In the genomic region with DNA sequence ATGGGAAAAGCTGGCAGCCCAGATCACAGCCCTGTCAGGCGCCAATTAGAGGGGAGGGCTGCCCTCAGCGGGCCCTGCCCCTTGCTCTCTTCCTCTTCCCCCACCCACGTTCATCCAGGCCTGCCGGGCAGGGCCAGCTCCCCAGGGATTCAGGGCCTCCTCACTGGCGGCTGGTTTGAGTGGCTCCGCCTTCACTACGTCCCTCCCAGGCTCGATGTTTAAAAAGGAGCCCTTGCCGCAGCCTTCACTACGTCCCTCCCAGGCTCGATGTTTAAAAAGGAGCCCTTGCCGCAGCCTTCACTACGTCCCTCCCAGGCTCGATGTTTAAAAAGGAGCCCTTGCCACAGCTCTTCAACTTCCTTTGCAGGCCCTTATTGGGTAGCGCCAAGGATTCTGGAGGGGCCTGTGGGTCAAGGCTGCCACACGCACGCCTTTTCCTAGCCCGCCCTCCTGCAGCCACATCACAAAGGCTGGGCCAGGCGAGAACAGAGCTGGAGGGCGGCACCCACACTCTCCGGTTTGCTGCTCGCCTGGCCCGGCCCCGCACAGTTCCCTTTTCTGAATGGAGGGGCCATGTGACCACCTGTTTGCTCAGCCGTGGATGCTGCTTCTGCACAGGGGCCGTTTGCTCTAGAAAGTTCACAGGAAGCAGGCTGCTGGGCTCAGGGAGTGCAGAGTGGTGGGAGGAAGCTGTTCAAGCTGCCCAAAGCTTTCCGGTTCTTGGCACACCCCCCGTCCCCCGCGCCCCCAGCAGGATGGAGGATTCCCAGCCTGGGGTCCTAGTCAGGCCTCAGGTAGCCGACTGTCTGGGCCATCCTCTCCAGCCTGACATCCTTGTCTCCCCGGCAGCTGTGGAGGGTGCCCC, we compare ENCODE assay signal across 8 cellular contexts. TPM values are rescaled to one million over a fixed set of nuclear protein-coding genes. Genes with fewer than 3 reads are reported as not detected.
A peak's percentile ranks its signal among the peaks of the same experiment; 100 is the strongest.
DNase-seq lines count a peak whose midpoint lies in the region; ATAC-seq and TF ChIP-seq lines count a peak whose summit lies in the region.

No MANE protein-coding gene starts in this region.

- peaks cover 0 to 33% (median 26%) of the 10 kb centered on the region in 4 donors for H3K4me1 ChIP-seq in tibial artery

- no peaks in the 10 kb centered on the region for H3K9me3 ChIP-seq in tibial artery

- peak overlapping the region; percentile 86 to 98 for H3K27ac ChIP-seq in tibial artery

- TF ChIP-seq CTCF in fibroblast of the aortic adventitia (IDR thresholded peaks at IDR 0.05; ENCODE audit: insufficient read depth, low read length) (no peak), neural crest cell (conservative IDR thresholded peaks at IDR 0.05) (no peak), tibial artery (IDR thresholded peaks at IDR 0.05) (no peak)

- H3K4me3 ChIP-seq in fibroblast of the aortic adventitia (ENCODE audit: low read depth, low read length) = peak overlapping the region; percentile 42
- H3K4me3 ChIP-seq in tibial artery = peak overlapping the region; percentile 34 to 51

- H3K36me3 Mint-ChIP-seq in activated T-cell treated with anti-CD3 and anti-CD28 coated beads, Interleukin-2, amount 50 U/mL, for 72 hours (ENCODE audit: insufficient read depth in 2 of 2) = peaks cover 7 to 11% of the 10 kb centered on the region in 2 donors
- peaks cover 5% of the 10 kb centered on the region for H3K36me3 Mint-ChIP-seq in neural crest cell (ENCODE audit: low read depth)

- peaks cover 6 to 19% (median 17%) of the 10 kb centered on the region in 3 donors for H3K36me3 ChIP-seq in tibial artery

- peak; percentile 95 to 97 for DNase-seq in AML-193 (lab: John Stamatoyannopoulos, UW)
- peak; percentile 96 for DNase-seq in NOMO-1 treated with dmso at 0.1 percent for 144 hours (lab: John Stamatoyannopoulos, UW; ENCODE audit: unreplicated experiment)
- DNase-seq in activated T-cell treated with anti-CD3 and anti-CD28 coated beads, Interleukin-2, amount 50 U/mL, for 72 hours = peak; percentile 63 to 76
- DNase-seq in fibroblast of the aortic adventitia (ENCODE audit: low read depth) = peak; percentile 77
- DNase-seq in neural crest cell (ENCODE audit: low read depth, low spot score) = peak; percentile 45
- DNase-seq in tibial artery = peak; percentile 82 to 92

- H3K4me3 Mint-ChIP-seq in activated T-cell treated with anti-CD3 and anti-CD28 coated beads, Interleukin-2, amount 50 U/mL, for 72 hours = peak overlapping the region; percentile 75 to 86
- H3K4me3 Mint-ChIP-seq in neural crest cell = peak overlapping the region; percentile 76

- H3K9me3 Mint-ChIP-seq in activated T-cell treated with anti-CD3 and anti-CD28 coated beads, Interleukin-2, amount 50 U/mL, for 72 hours = no peaks in the 10 kb centered on the region
- H3K9me3 Mint-ChIP-seq in neural crest cell = no peaks in the 10 kb centered on the region

- ATAC-seq in GM19035 (IDR thresholded peaks at IDR 0.05; ENCODE audit: unreplicated experiment) (peak; percentile 66), HG03175 (IDR thresholded peaks at IDR 0.05; ENCODE audit: unreplicated experiment) (peak; percentile 84)
- peak; percentile 75 to 83 for ATAC-seq in activated T-cell treated with anti-CD3 and anti-CD28 coated beads, Interleukin-2, amount 50 U/mL, for 72 hours (replicated peaks in 1 of 2)

- H3K4me1 Mint-ChIP-seq in activated T-cell treated with anti-CD3 and anti-CD28 coated beads, Interleukin-2, amount 50 U/mL, for 72 hours (ENCODE audit: low read depth) = peaks cover 27% of the 10 kb centered on the region
- H3K4me1 Mint-ChIP-seq in neural crest cell = peaks cover 17% of the 10 kb centered on the region

- H3K27ac Mint-ChIP-seq in activated T-cell treated with anti-CD3 and anti-CD28 coated beads, Interleukin-2, amount 50 U/mL, for 72 hours = peak overlapping the region; percentile 43
- peak overlapping the region; percentile 57 for H3K27ac Mint-ChIP-seq in neural crest cell (ENCODE audit: unreplicated experiment)

- no peaks in the 10 kb centered on the region for H3K27me3 Mint-ChIP-seq in activated T-cell treated with anti-CD3 and anti-CD28 coated beads, Interleukin-2, amount 50 U/mL, for 72 hours (ENCODE audit: low read depth)
- H3K27me3 Mint-ChIP-seq in neural crest cell (ENCODE audit: low read depth) = no peaks in the 10 kb centered on the region

- intact Hi-C loops in tibial artery (cut with DNase I; ENCODE audit: low total_unique reads) = no loop called here

- H3K27me3 ChIP-seq in tibial artery = no peaks in the 10 kb centered on the region

RNA-seq across cellular contexts. Expression of gene SLC17A9, which starts 1.6 kb away (rescaled TPM):
- total RNA-seq in activated T-cell treated with anti-CD3 and anti-CD28 coated beads, Interleukin-2, amount 50 U/mL, for 72 hours = 10 to 100 TPM; 10.2 to 11.8 TPM
- total RNA-seq in fibroblast of the aortic adventitia (ENCODE audit: low replicate concordance) (0.41 and 2.0 TPM in 2 replicates), neural crest cell (1.2 and 1.4 TPM in 2 replicates)

RNA-seq across cellular contexts. Expression of gene GID8, which starts 16.1 kb away (rescaled TPM):
- 10 to 100 TPM; 36.0 to 47.2 TPM for total RNA-seq in activated T-cell treated with anti-CD3 and anti-CD28 coated beads, Interleukin-2, amount 50 U/mL, for 72 hours
- total RNA-seq in fibroblast of the aortic adventitia (ENCODE audit: low replicate concordance) (27.7 and 35.4 TPM in 2 replicates), neural crest cell (62.3 and 65.6 TPM in 2 replicates)

RNA-seq across cellular contexts. Expression of gene DIDO1, which starts 27.8 kb away (rescaled TPM):
- 10 to 100 TPM; 50.0 TPM for total RNA-seq in activated T-cell treated with anti-CD3 and anti-CD28 coated beads, Interleukin-2, amount 50 U/mL, for 72 hours
- total RNA-seq in fibroblast of the aortic adventitia (ENCODE audit: low replicate concordance) (48.4 TPM in 2 replicates), neural crest cell (72.0 TPM in 2 replicates)

RNA-seq across cellular contexts. Expression of gene BHLHE23, which starts 52.7 kb away (rescaled TPM):
- not detected for total RNA-seq in activated T-cell treated with anti-CD3 and anti-CD28 coated beads, Interleukin-2, amount 50 U/mL, for 72 hours
- total RNA-seq in fibroblast of the aortic adventitia (ENCODE audit: low replicate concordance) (not detected in 2 replicates), neural crest cell (not detected in 2 replicates)

Comparison
In these comparisons a context has a peak if more than half of its experiments do, and no peak if none do; other contexts are left out.
1. Peak in every context shown above with its lines: DNase-seq, ATAC-seq, H3K4me3 ChIP-seq and H3K27ac ChIP-seq.
2. DNase-seq: peak in every context shown above with its lines; median percentile 96 in AML-193; 96 in NOMO-1 treated with dmso at 0.1 percent for 144 hours; 87 in tibial artery; 77 in fibroblast of the aortic adventitia; 70 in activated T-cell treated with anti-CD3 and anti-CD28 coated beads, Interleukin-2, amount 50 U/mL, for 72 hours; 45 in neural crest cell.